In the genomic region with DNA sequence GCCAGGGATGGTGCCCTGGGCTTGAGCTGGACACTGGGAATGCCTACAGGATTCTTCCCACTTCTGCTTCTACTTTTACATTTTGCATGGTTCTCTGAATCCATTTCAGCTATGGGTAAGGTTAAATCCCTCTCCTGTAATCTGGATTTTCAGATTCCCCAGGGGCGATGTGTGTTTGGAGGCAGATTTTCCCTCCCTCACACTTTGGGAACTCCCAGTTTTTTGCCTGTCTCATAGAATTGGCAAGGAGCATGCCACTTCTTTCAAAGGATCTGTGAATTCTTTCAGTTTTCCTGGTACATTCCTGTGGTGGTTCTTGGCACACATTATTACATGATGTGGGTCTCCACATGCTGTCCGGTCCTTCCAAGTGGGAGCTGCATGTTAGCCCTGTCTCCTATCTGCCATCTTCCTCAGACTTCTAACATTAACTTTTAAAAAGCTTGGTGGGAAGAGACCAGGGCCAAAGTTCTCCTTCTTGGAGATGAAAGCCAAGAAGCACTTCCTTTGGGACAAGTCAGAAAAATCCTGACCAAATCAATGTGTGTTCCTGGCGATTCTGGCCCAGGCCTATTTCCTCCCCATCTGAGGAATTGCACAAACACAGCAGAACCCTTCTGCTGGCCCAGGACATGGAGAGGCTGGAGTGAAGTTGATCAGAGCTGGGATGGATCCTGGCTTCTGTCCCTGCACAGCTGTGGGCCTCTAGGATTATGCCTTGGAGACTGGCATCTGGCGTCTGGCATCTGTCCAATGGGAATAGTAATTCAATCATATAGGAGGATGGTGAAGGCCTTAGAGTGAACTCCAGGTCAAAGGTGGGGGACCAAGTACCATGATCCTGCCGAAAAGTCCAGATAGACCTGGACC, we compare ENCODE assay signal across 10 cellular contexts. TPM values are rescaled to one million over a fixed set of nuclear protein-coding genes. Genes with fewer than 3 reads are reported as not detected.
DNase-seq lines count a peak whose midpoint lies in the region; ATAC-seq, FAIRE-seq and TF ChIP-seq lines count a peak whose summit lies in the region.
"Had no signal": no experiment of that assay in that cellular context is flagged by ENCODE, and none has a peak within 500 bp of the region (broad histone marks: within the 10 kb centered on the region; RNA-seq: fewer than 3 reads in every experiment).

No MANE protein-coding gene starts in this region.

- H3K27ac ChIP-seq in kidney (ENCODE audit: low read depth in 2 of 2, low read length in 2 of 2): no peak overlapping the region
- peak overlapping the region; percentile 52 to 66 for H3K27ac ChIP-seq in thoracic aorta
- no peak overlapping the region for H3K27ac ChIP-seq in GM23338 (ENCODE audit: low read depth)

- no peaks in the 10 kb centered on the region for H3K79me2 ChIP-seq in GM23338 (replicated peaks; ENCODE audit: insufficient read depth)

- H2AFZ ChIP-seq in GM23338: no peak overlapping the region

- DNase-seq in NCI-H1694 (lab: John Stamatoyannopoulos, UW) (peak; percentile 54), chondrocyte (ENCODE audit: low spot score) (no peak), kidney (peak; percentile 57), thoracic aorta (ENCODE audit: low spot score) (no peak), HAP-1 (ENCODE audit: low spot score in 2 of 2) (no peak), NOMO-1 (lab: John Stamatoyannopoulos, UW; ENCODE audit: unreplicated experiment in 2 of 2) (no peak), iPS-NIHi11 (ENCODE audit: low spot score) (no peak), GM23338 (ENCODE audit: low spot score) (no peak)
- DNase-seq: stimulated activated naive CD4-positive, alpha-beta T cell treated with Interleukin-2 at 50 U/mL for 16 hours had no signal

- no peak overlapping the region for H3K4me3 ChIP-seq in kidney (ENCODE audit: low read length in 2 of 2)
- H3K4me3 ChIP-seq in thoracic aorta: no peak overlapping the region
- H3K4me3 ChIP-seq in HAP-1: no peak overlapping the region
- no peak overlapping the region for H3K4me3 ChIP-seq in GM23338
- H3K4me3 ChIP-seq: GM12878 had no signal

- H3K9me3 ChIP-seq in kidney (ENCODE audit: control insufficient read depth in 1 of 2, low read length in 2 of 2) (no peaks in the 10 kb centered on the region), thoracic aorta (no peaks in the 10 kb centered on the region), HAP-1 (peaks cover 3% of the 10 kb centered on the region; the same call in 1 of the 2 replicates)

- H3K36me3 Mint-ChIP-seq in chondrocyte (ENCODE audit: low read depth) (peaks cover 3% of the 10 kb centered on the region), GM23338 (ENCODE audit: low read depth) (peaks cover 6% of the 10 kb centered on the region; the same call in 1 of the 3 replicates)

- no peak for FAIRE-seq in kidney (lab: Jason Lieb, UNC)
- FAIRE-seq: GM12878 had no signal

- in situ Hi-C loops in HAP-1 (cut with MboI; ENCODE audit: low sequenced_read_pairs): no loop called here

- H3K9me2 ChIP-seq in GM23338 (ENCODE audit: insufficient read depth): no peaks in the 10 kb centered on the region; the same call in none of the 2 replicates

- H3K27me3 ChIP-seq in thoracic aorta (replicated peaks; ENCODE audit: insufficient read depth) (no peaks in the 10 kb centered on the region), HAP-1 (ENCODE audit: low read depth) (no peaks in the 10 kb centered on the region), GM23338 (ENCODE audit: insufficient read depth) (no peaks in the 10 kb centered on the region)

- H3K4me1 Mint-ChIP-seq in chondrocyte (ENCODE audit: low read depth): peaks cover 45% of the 10 kb centered on the region
- H3K4me1 Mint-ChIP-seq in GM23338: peaks cover 4% of the 10 kb centered on the region

- H3K4me1 ChIP-seq in kidney (ENCODE audit: control insufficient read depth in 1 of 2, insufficient read depth in 1 of 2, low read depth in 1 of 2, low read length in 2 of 2): peaks cover 2% of the 10 kb centered on the region in 2 donors
- peaks cover 10 to 27% of the 10 kb centered on the region in 2 donors for H3K4me1 ChIP-seq in thoracic aorta (ENCODE audit: control insufficient read depth in 1 of 2, low read depth in 2 of 2)
- H3K4me1 ChIP-seq in HAP-1: no peaks in the 10 kb centered on the region
- H3K4me1 ChIP-seq in GM23338 (ENCODE audit: insufficient read depth): no peaks in the 10 kb centered on the region

- H3K36me3 ChIP-seq in kidney (ENCODE audit: control insufficient read depth in 1 of 2, insufficient read depth in 2 of 2, low read length in 2 of 2) (no peaks in the 10 kb centered on the region), thoracic aorta (no peaks in the 10 kb centered on the region), HAP-1 (replicated peaks) (no peaks in the 10 kb centered on the region), GM23338 (ENCODE audit: insufficient read depth) (no peaks in the 10 kb centered on the region; the same call in 1 of the 2 replicates)

- no peak overlapping the region for H3K4me3 Mint-ChIP-seq in chondrocyte (ENCODE audit: unreplicated experiment)
- no peak overlapping the region for H3K4me3 Mint-ChIP-seq in GM23338

- H3F3A ChIP-seq in GM23338 (replicated peaks; ENCODE audit: low read depth): no peaks in the 10 kb centered on the region

- no peak overlapping the region for H3K4me2 ChIP-seq in GM23338

- no peak overlapping the region for H3K9ac ChIP-seq in kidney (ENCODE audit: low read length in 2 of 2)

- peaks cover 13% of the 10 kb centered on the region for H3K9me3 Mint-ChIP-seq in chondrocyte (ENCODE audit: low read depth)
- H3K9me3 Mint-ChIP-seq in GM23338: peaks cover 26% of the 10 kb centered on the region

- peak overlapping the region; percentile 92 for H3K27ac Mint-ChIP-seq in chondrocyte (ENCODE audit: unreplicated experiment)
- H3K27ac Mint-ChIP-seq in GM23338: no peak overlapping the region

- H4K20me1 ChIP-seq in GM23338 (replicated peaks; ENCODE audit: insufficient read depth): no peaks in the 10 kb centered on the region

- intact Hi-C loops in kidney (cut with DNase I): no loop called here

- peak; percentile 45 for ATAC-seq in thoracic aorta (ENCODE audit: insufficient number of reproducible peaks, low FRiP score, low read depth)
- ATAC-seq in GM23338: no peak
- ATAC-seq: GM12878 had no signal

- H3K27me3 Mint-ChIP-seq in chondrocyte (ENCODE audit: low read depth) (no peaks in the 10 kb centered on the region), GM23338 (ENCODE audit: insufficient read depth, low read depth, poor library complexity) (peaks cover 2% of the 10 kb centered on the region)

- TF ChIP-seq CTCF in chondrocyte (IDR thresholded peaks at IDR 0.05) (no peak), kidney (IDR thresholded peaks at IDR 0.05; ENCODE audit: borderline replicate concordance, extremely low read depth, insufficient read depth) (no peak), thoracic aorta (IDR thresholded peaks at IDR 0.05) (no peak), GM23338 (conservative IDR thresholded peaks at IDR 0.05; ENCODE audit: low read depth in 2 of 2) (no peak)

TF ChIP-seq in GM23338, 12 proteins besides CTCF, POLR2A, EP300 and RAD21 (continues in another document):
- TF ChIP-seq, protein P1, sequence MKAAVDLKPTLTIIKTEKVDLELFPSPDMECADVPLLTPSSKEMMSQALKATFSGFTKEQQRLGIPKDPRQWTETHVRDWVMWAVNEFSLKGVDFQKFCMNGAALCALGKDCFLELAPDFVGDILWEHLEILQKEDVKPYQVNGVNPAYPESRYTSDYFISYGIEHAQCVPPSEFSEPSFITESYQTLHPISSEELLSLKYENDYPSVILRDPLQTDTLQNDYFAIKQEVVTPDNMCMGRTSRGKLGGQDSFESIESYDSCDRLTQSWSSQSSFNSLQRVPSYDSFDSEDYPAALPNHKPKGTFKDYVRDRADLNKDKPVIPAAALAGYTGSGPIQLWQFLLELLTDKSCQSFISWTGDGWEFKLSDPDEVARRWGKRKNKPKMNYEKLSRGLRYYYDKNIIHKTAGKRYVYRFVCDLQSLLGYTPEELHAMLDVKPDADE (IDR thresholded peaks at IDR 0.05): no peak

RNA-seq across cellular contexts. Expression of a gene that starts 5.4 kb away (rescaled TPM):
- 58.7 to 84.1 TPM (median 83.8 TPM) in 3 replicates for total RNA-seq in chondrocyte
- 48.8 TPM for total RNA-seq in kidney
- polyA plus RNA-seq in kidney (ENCODE audit: insufficient read depth, low read depth, low replicate concordance): 34.8 TPM
- 10 to 100 TPM; 35.9 to 84.9 TPM for total RNA-seq in thoracic aorta
- 10.4 and 12.4 TPM in 2 replicates for total RNA-seq in GM23338 (2014; rRNA removed; shearing (Covaris generic))
- 4.9 and 5.5 TPM in 2 replicates for polyA plus RNA-seq in GM23338 (2016; fragmentation: Nextera tagmentation; extraction: Ambion mirVana)

RNA-seq across cellular contexts. Expression of a gene that starts 8.2 kb away (rescaled TPM):
- total RNA-seq in chondrocyte (16.7 to 38.4 TPM (median 16.9 TPM) in 3 replicates), kidney (160 TPM), thoracic aorta (10 to 100 TPM; 40.1 to 47.3 TPM)
- polyA plus RNA-seq in kidney (ENCODE audit: insufficient read depth, low read depth, low replicate concordance) (51.8 TPM), GM23338 (2016; fragmentation: Nextera tagmentation; extraction: Ambion mirVana) (0.11 and 0.23 TPM in 2 replicates)
- total RNA-seq in GM23338 (2014; rRNA removed; shearing (Covaris generic)): not detected in 2 replicates

RNA-seq across cellular contexts. Expression of a gene that starts 43.1 kb away (rescaled TPM):
- total RNA-seq in chondrocyte (0.12 TPM in 1 of 3 replicates, not detected in the others), kidney (8.7 TPM), thoracic aorta (10 to 100 TPM in 1 of 2 donors, 1 to 10 TPM in 1; 1.4 to 30.3 TPM)
- polyA plus RNA-seq in kidney (ENCODE audit: insufficient read depth, low read depth, low replicate concordance) (6.1 TPM), GM23338 (2016; fragmentation: Nextera tagmentation; extraction: Ambion mirVana) (not detected in 2 replicates)
- total RNA-seq in GM23338 (2014; rRNA removed; shearing (Covaris generic)): not detected in 2 replicates
- total RNA-seq: GM12878 had no signal

Comparison
In these comparisons a context has a peak if more than half of its experiments do, and no peak if none do; other contexts are left out.
1. DNase-seq: peak in NCI-H1694 (single experiment) and kidney (single experiment); none in chondrocyte (single experiment), thoracic aorta (single experiment), HAP-1 (0 of 2), NOMO-1 (0 of 2), iPS-NIHi11 (single experiment) and GM23338 (single experiment).
2. H3K27ac ChIP-seq: peak in thoracic aorta (2 of 2); none in kidney (0 of 2) and GM23338 (single experiment).
3. RNA of a gene that starts 8.2 kb away (total RNA-seq): 160 TPM in kidney (single experiment), 40.1 to 47.3 TPM in thoracic aorta and 16.7 to 38.4 TPM in chondrocyte; not detected in GM23338; every median in the first group is over 10 times any median in the second.